8 cellular contexts compared by ENCODE assay signal in the genomic region with DNA sequence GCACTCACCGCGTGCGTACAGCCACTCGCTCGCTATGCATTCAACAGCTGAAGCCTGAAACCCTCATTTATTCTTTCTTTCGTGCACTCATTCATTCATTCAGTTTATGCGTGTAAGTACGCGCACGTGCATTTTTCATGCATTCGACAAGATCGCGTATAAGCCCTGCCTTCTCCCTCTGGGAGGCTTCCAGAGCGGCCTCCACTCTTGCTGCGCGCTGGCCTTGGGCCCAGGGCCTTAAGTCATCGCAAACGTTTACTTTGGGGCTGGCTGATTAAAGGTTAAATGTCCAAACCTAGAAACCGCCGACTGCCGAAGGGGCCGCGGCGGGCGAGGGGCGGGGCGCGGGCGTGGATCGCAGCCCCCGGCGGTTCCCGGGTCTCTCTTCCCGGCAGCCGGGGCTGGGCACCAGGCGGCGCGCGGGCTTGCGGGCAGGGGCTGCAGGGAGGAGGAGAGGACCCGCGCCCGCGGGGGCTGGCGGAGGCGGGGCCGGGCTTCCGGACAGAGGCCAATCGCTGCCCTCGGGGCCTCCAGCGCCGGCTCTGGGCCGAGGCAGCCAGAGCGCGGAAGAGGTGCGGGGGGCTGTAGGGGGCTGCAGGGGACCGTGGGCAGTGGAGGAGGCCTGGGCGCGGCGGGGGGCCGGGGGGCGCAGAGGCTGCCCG. TPM values are rescaled to one million over a fixed set of nuclear protein-coding genes. Genes with fewer than 3 reads are reported as not detected.
DNase-seq lines count a peak whose midpoint lies in the region; ATAC-seq and TF ChIP-seq lines count a peak whose summit lies in the region.
"Had no signal": no experiment of that assay in that cellular context is flagged by ENCODE, and none has a peak within 500 bp of the region (broad histone marks: within the 10 kb centered on the region; RNA-seq: fewer than 3 reads in every experiment).

A gene (plus strand): TSS at position 527 of the 662 bp plus-strand sequence. CDS start 1,259 bp downstream, outside the sequence.

- 26 to 46% methylated on average over 16 of the region's 63 CpGs for WGBS in body of pancreas, 2 donors

- no peak for TF ChIP-seq CTCF in body of pancreas (IDR thresholded peaks at IDR 0.05)
- TF ChIP-seq CTCF in thoracic aorta (IDR thresholded peaks at IDR 0.05), result no peak

- intact Hi-C loops in body of pancreas (cut with DNase I), result no loop called here
- intact Hi-C loops in head of caudate nucleus (cut with DNase I), result no loop called here

- H3K9me3 ChIP-seq in body of pancreas, result no peaks in the 10 kb centered on the region
- H3K9me3 ChIP-seq in thoracic aorta, result no peaks in the 10 kb centered on the region

- DNase-seq in HuH-7.5 (ENCODE audit: low spot score) (peak; percentile 15), body of pancreas (peak in 3 of 4 donors; percentile 10 to 54 (median 24)), islet precursor cell (peak; percentile 90), thoracic aorta (ENCODE audit: low spot score) (no peak), head of caudate nucleus (no peak), NCI-H146 treated with DMSO at 0.1 percent for 48 hours (lab: John Stamatoyannopoulos, UW; ENCODE audit: unreplicated experiment) (no peak)
- no peak for DNase-seq in central memory CD4-positive, alpha-beta T cell
- DNase-seq: activated CD4-positive, alpha-beta T cell treated with anti-CD3 and anti-CD28 coated beads, Interleukin-2, amount 50 U/mL, for 1 hour had no signal

- TF ChIP-seq POLR2A in body of pancreas (IDR thresholded peaks at IDR 0.05), result no peak

- no peaks in the 10 kb centered on the region for H3K36me3 ChIP-seq in body of pancreas (replicated peaks in 1 of 2; ENCODE audit: insufficient read depth in 1 of 2, low read depth in 2 of 2)
- no peaks in the 10 kb centered on the region for H3K36me3 ChIP-seq in thoracic aorta

- peak within 1 kb of the TSS; percentile 22 to 25 for H3K4me3 ChIP-seq in body of pancreas
- peak within 1 kb of the TSS; percentile 57 for H3K4me3 ChIP-seq in thoracic aorta

- H3K27me3 ChIP-seq in body of pancreas, result no peaks in the 10 kb centered on the region
- H3K27me3 ChIP-seq in thoracic aorta (replicated peaks; ENCODE audit: insufficient read depth), result no peaks in the 10 kb centered on the region

- H3K4me1 ChIP-seq in body of pancreas, result peaks cover 10% of the 10 kb centered on the region
- H3K4me1 ChIP-seq in thoracic aorta (ENCODE audit: control insufficient read depth in 1 of 2, low read depth in 2 of 2), result no peaks in the 10 kb centered on the region

- ATAC-seq in body of pancreas (peak; percentile 48), thoracic aorta (ENCODE audit: insufficient number of reproducible peaks, low FRiP score, low read depth) (no peak)

- H3K27ac ChIP-seq in body of pancreas (no peak within 1 kb of the TSS), thoracic aorta (no peak within 1 kb of the TSS)

RNA-seq across cellular contexts. Expression of the gene that starts here (rescaled TPM):
- 10 to 100 TPM in 1 of 2 donors, 1 to 10 TPM in 1; 6.0 to 21.4 TPM for total RNA-seq in body of pancreas
- 1 to 10 TPM in 1 of 2 donors, under 1 TPM in 1; 0.41 to 1.5 TPM for total RNA-seq in thoracic aorta

Comparison
In these comparisons a context has a peak if more than half of its experiments do, and no peak if none do; other contexts are left out.
1. DNase-seq: peak in HuH-7.5 (single experiment), body of pancreas (3 of 4) and islet precursor cell (single experiment); none in thoracic aorta (single experiment), central memory CD4-positive, alpha-beta T cell (single experiment), head of caudate nucleus (0 of 42) and NCI-H146 treated with DMSO at 0.1 percent for 48 hours (single experiment).